ENCODE assay signal across 8 cellular contexts in genomic region chr2:164430166-164430783, GRCh38.
DNase-seq lines count a peak whose midpoint lies in the region; TF ChIP-seq lines count a peak whose summit lies in the region.

No MANE protein-coding gene starts in this region.

- no peaks in the 10 kb centered on the region for H3K27me3 ChIP-seq in cardiac muscle cell

- peak; percentile 78 for TF ChIP-seq RAD21 in Ishikawa (IDR thresholded peaks at IDR 0.05; ENCODE audit: low read depth)

- POLR2A ChIA-PET in RWPE1 (lab: Yijun Ruan, JAX; ENCODE audit: low non-redundant PET), result no interaction called here

- TF ChIP-seq POLR2A in lower leg skin (IDR thresholded peaks at IDR 0.05), result no peak

- peak; percentile 72 for TF ChIP-seq CTCF in cardiac muscle cell (IDR thresholded peaks at IDR 0.05; ENCODE audit: low read depth, low read length)
- peak; percentile 75 for TF ChIP-seq CTCF in RWPE1 (conservative IDR thresholded peaks at IDR 0.05; ENCODE audit: low read depth)
- no peak for TF ChIP-seq CTCF in lower leg skin (IDR thresholded peaks at IDR 0.05)

- H3K4me1 ChIP-seq in cardiac muscle cell (ENCODE audit: low read depth), result no peaks in the 10 kb centered on the region

- intact Hi-C loops in cardiac septum (cut with DNase I) (loop anchor here (5.0 kb wide), 1 partner anchor 1238 kb away; no protein-coding TSS in a partner anchor), lower leg skin (cut with DNase I; ENCODE audit: low total_unique reads) (no loop called here)

- TF ChIP-seq EP300 in Ishikawa (IDR thresholded peaks at IDR 0.05; ENCODE audit: borderline replicate concordance), result no peak

- no peaks in the 10 kb centered on the region for H3K9me3 ChIP-seq in cardiac muscle cell (ENCODE audit: low read depth)

- CTCF ChIA-PET in RWPE1 (lab: Yijun Ruan, JAX), result interaction anchor here (0.7 to 0.9 kb wide), 5 partner anchors 61 to 1247 kb away, joined by 3 to 4 read pairs (median 4); no protein-coding TSS in a partner anchor

- H3K27ac ChIP-seq in cardiac muscle cell (no peak overlapping the region), RWPE1 (no peak overlapping the region)

- peak; percentile 59 to 65 for DNase-seq in cardiac muscle cell (ENCODE audit: low read depth in 1 of 2, low spot score in 1 of 2)
- DNase-seq in cardiac septum (ENCODE audit: low spot score), result no peak
- DNase-seq in RWPE1 (ENCODE audit: low spot score), result peak; percentile 30
- DNase-seq in fibroblast of peridontal ligament (ENCODE audit: extremely low read depth), result peak; percentile 79
- DNase-seq in retina, result peak; percentile 41
- DNase-seq in occipital lobe (lab: John Stamatoyannopoulos, UW), result no peak
- DNase-seq in lower leg skin (ENCODE audit: low spot score in 2 of 2), result no peak

- H3K4me3 ChIP-seq in cardiac muscle cell (no peak overlapping the region), lower leg skin (ENCODE audit: low read depth, poor library complexity, severe bottlenecking) (no peak overlapping the region)

- 61 to 68% methylated on average over 3 of the region's 3 CpGs for WGBS in lower leg skin, 2 donors

- H3K36me3 ChIP-seq in cardiac muscle cell, result no peaks in the 10 kb centered on the region

TF ChIP-seq in Ishikawa, 13 proteins besides CTCF, POLR2A, EP300 and RAD21:
- TF ChIP-seq CREB1 (IDR thresholded peaks at IDR 0.05; ENCODE audit: low read depth) (no peak), CEBPB (IDR thresholded peaks at IDR 0.05) (no peak), REST (IDR thresholded peaks at IDR 0.05; ENCODE audit: low read depth) (no peak), TEAD4 (IDR thresholded peaks at IDR 0.05) (no peak), MAX (IDR thresholded peaks at IDR 0.05) (no peak), TAF1 (IDR thresholded peaks at IDR 0.05; ENCODE audit: low read depth) (no peak), NFIC (IDR thresholded peaks at IDR 0.05) (no peak), TCF12 (IDR thresholded peaks at IDR 0.05; ENCODE audit: low read depth) (no peak), FOXM1 (IDR thresholded peaks at IDR 0.05; ENCODE audit: borderline replicate concordance, low read depth) (no peak)
TF ChIP-seq in Ishikawa: peak in this region for 0.

Comparison
In these comparisons a context has a peak if more than half of its experiments do, and no peak if none do; other contexts are left out.
1. DNase-seq: peak in cardiac muscle cell (2 of 2), RWPE1 (single experiment), fibroblast of peridontal ligament (single experiment) and retina (single experiment); none in cardiac septum (single experiment), occipital lobe (single experiment) and lower leg skin (0 of 2).
2. CTCF ChIP-seq: peak in cardiac muscle cell (single experiment) and RWPE1 (single experiment); none in lower leg skin (0 of 3).